Comparison of ENCODE assay signal across 1 cellular context in genomic region chr1:28642847-28643635, GRCh38.
TF ChIP-seq lines count a peak whose summit lies in the region.

TAF12 (minus strand) TSS chr1:28643067; CDS start chr1:28622081, 20,986 bp downstream.

TF ChIP-seq in HepG2, 621 proteins besides CTCF, POLR2A, EP300 and RAD21 (continued from another document and continues in another):
- TF ChIP-seq SKIL (CRISPR knock-in tag; IDR thresholded peaks at IDR 0.05; ENCODE audit: borderline replicate concordance) = no peak
- TF ChIP-seq LCORL (IDR thresholded peaks at IDR 0.05) = no peak
- no peak for TF ChIP-seq LCORL (CRISPR knock-in tag; IDR thresholded peaks at IDR 0.05)
- no peak for TF ChIP-seq ZNF550 (CRISPR knock-in tag; IDR thresholded peaks at IDR 0.05; ENCODE audit: borderline replicate concordance)
- TF ChIP-seq KIAA2018 (CRISPR knock-in tag; IDR thresholded peaks at IDR 0.05; ENCODE audit: borderline replicate concordance) = no peak
- TF ChIP-seq STAT6 (CRISPR knock-in tag; IDR thresholded peaks at IDR 0.05; ENCODE audit: borderline replicate concordance) = 0 out of 2 replicates have a peak, but pooled peaks have one; percentile 8
- TF ChIP-seq NFIC (IDR thresholded peaks at IDR 0.05; ENCODE audit: low read length) = no peak
- TF ChIP-seq HDAC2 (CRISPR knock-in tag; IDR thresholded peaks at IDR 0.05) = peak; percentile 86
- TF ChIP-seq ZBTB25 (CRISPR knock-in tag; IDR thresholded peaks at IDR 0.05) = peak; percentile 70
- TF ChIP-seq ZNF225 (CRISPR knock-in tag; IDR thresholded peaks at IDR 0.05) = peak; percentile 72; the same call in 1 of the 2 replicates
- peak; percentile 59; the same call in 1 of the 2 replicates for TF ChIP-seq RFXAP (CRISPR knock-in tag; IDR thresholded peaks at IDR 0.05; ENCODE audit: borderline replicate concordance)
- no peak for TF ChIP-seq XBP1 (CRISPR knock-in tag; IDR thresholded peaks at IDR 0.05)
- peak in 1 of 2 experiments; percentile 82; a peak in 2 of 4 replicates for TF ChIP-seq KLF16 (CRISPR knock-in tag; IDR thresholded peaks at IDR 0.05)
- TF ChIP-seq JARID2 (CRISPR knock-in tag; IDR thresholded peaks at IDR 0.05; ENCODE audit: insufficient replicate concordance) = peak; percentile 60
- TF ChIP-seq ZNF800 (CRISPR knock-in tag; IDR thresholded peaks at IDR 0.05) = 0 out of 2 replicates have a peak, but pooled peaks have one; percentile 72
- TF ChIP-seq SNAPC4 (CRISPR knock-in tag; IDR thresholded peaks at IDR 0.05) = peak; percentile 95; the same call in 1 of the 2 replicates
- TF ChIP-seq ZNF615 (CRISPR knock-in tag; IDR thresholded peaks at IDR 0.05; ENCODE audit: borderline replicate concordance) = no peak; the same call in 1 of the 2 replicates
- no peak for TF ChIP-seq ZNF484 (CRISPR knock-in tag; IDR thresholded peaks at IDR 0.05; ENCODE audit: borderline replicate concordance, low read depth)
- TF ChIP-seq ZNF530 (CRISPR knock-in tag; IDR thresholded peaks at IDR 0.05; ENCODE audit: low read depth) = no peak
- no peak; the same call in 1 of the 2 replicates for TF ChIP-seq TGIF2 (CRISPR knock-in tag; IDR thresholded peaks at IDR 0.05)
- no peak for TF ChIP-seq HNRNPUL1 (IDR thresholded peaks at IDR 0.05; ENCODE audit: low read depth, low read length)
- no peak for TF ChIP-seq SRSF9 (IDR thresholded peaks at IDR 0.05; ENCODE audit: borderline replicate concordance, insufficient read depth, low read depth, low read length, poor library complexity, severe bottlenecking)
- peak; percentile 67 for TF ChIP-seq CCDC6 (CRISPR knock-in tag; IDR thresholded peaks at IDR 0.05)
- no peak for TF ChIP-seq NCOA1 (CRISPR knock-in tag; IDR thresholded peaks at IDR 0.05)
- no peak; the same call in 1 of the 2 replicates for TF ChIP-seq ELK4 (CRISPR knock-in tag; IDR thresholded peaks at IDR 0.05; ENCODE audit: borderline replicate concordance)
- TF ChIP-seq ZNF878 (CRISPR knock-in tag; IDR thresholded peaks at IDR 0.05) = 0 out of 2 replicates have a peak, but pooled peaks have one; percentile 71
- peak; percentile 21; the same call in 1 of the 2 replicates for TF ChIP-seq TP53 (CRISPR knock-in tag; conservative IDR thresholded peaks at IDR 0.05)
- peak; percentile 71 for TF ChIP-seq BCL3 (CRISPR knock-in tag; IDR thresholded peaks at IDR 0.05)
- TF ChIP-seq SALL1 (CRISPR knock-in tag; IDR thresholded peaks at IDR 0.05) = peak; percentile 90
- TF ChIP-seq ZNF546 (CRISPR knock-in tag; conservative IDR thresholded peaks at IDR 0.05) = no peak; the same call in 1 of the 2 replicates
- TF ChIP-seq KMT2B (CRISPR knock-in tag; IDR thresholded peaks at IDR 0.05) = peak; percentile 94
- peak; percentile 72; the same call in 1 of the 2 replicates for TF ChIP-seq BORCS8-MEF2B (CRISPR knock-in tag; IDR thresholded peaks at IDR 0.05)
